ENCODE assay signal across 2 cellular contexts in the genomic region with DNA sequence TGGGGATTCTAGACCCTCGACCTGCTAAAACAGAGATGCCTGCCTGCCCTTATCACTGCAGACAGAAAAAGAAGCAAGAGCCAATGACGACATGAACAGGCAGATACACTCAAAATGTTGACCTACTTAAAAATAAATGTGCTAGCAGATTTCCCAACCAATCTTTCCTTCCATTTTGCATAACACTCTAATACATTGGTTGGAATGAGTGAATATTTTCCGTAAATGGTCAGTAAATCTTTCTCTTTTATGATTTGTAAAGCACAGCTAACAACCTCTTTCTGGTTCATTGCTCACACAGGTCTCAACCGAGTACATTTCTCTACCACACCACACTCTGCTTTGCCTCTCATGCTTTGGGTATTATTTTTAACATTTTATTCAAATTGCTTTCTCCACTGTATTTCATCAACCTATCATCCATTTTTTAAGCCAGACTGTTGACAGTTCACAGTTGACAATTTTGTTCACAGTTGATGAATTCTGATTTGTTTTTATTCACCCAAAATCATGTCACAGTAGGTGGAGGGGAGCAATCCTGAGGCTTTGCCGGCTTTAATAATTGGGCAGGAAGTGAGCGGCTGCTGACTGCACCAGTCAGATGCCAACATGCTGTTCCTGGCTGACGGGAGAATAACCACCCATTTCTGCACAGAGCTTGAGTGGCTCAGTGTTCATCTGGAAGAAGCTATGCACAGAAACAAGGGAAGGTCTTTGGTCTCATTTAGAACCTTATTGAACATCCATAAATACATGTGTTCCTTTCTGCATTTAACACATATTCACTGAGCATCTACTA.
TF ChIP-seq lines count a peak whose summit lies in the region.

No MANE protein-coding gene starts in this region.

TF ChIP-seq in HCT116, 20 proteins besides CTCF, POLR2A, EP300 and RAD21 (continued from another document):
- TF ChIP-seq, protein P1, sequence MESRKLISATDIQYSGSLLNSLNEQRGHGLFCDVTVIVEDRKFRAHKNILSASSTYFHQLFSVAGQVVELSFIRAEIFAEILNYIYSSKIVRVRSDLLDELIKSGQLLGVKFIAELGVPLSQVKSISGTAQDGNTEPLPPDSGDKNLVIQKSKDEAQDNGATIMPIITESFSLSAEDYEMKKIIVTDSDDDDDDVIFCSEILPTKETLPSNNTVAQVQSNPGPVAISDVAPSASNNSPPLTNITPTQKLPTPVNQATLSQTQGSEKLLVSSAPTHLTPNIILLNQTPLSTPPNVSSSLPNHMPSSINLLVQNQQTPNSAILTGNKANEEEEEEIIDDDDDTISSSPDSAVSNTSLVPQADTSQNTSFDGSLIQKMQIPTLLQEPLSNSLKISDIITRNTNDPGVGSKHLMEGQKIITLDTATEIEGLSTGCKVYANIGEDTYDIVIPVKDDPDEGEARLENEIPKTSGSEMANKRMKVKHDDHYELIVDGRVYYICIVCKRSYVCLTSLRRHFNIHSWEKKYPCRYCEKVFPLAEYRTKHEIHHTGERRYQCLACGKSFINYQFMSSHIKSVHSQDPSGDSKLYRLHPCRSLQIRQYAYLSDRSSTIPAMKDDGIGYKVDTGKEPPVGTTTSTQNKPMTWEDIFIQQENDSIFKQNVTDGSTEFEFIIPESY (IDR thresholded peaks at IDR 0.05; ENCODE audit: extremely low read depth, insufficient replicate concordance, low read length) = no peak

TF ChIP-seq in GM12878, 131 proteins besides CTCF, POLR2A, EP300 and RAD21 (continued from another document):
- TF ChIP-seq, protein P2, sequence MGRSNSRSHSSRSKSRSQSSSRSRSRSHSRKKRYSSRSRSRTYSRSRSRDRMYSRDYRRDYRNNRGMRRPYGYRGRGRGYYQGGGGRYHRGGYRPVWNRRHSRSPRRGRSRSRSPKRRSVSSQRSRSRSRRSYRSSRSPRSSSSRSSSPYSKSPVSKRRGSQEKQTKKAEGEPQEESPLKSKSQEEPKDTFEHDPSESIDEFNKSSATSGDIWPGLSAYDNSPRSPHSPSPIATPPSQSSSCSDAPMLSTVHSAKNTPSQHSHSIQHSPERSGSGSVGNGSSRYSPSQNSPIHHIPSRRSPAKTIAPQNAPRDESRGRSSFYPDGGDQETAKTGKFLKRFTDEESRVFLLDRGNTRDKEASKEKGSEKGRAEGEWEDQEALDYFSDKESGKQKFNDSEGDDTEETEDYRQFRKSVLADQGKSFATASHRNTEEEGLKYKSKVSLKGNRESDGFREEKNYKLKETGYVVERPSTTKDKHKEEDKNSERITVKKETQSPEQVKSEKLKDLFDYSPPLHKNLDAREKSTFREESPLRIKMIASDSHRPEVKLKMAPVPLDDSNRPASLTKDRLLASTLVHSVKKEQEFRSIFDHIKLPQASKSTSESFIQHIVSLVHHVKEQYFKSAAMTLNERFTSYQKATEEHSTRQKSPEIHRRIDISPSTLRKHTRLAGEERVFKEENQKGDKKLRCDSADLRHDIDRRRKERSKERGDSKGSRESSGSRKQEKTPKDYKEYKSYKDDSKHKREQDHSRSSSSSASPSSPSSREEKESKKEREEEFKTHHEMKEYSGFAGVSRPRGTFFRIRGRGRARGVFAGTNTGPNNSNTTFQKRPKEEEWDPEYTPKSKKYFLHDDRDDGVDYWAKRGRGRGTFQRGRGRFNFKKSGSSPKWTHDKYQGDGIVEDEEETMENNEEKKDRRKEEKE (IDR thresholded peaks at IDR 0.05) = no peak
